Comparison of ENCODE assay signal across 19 cellular contexts in genomic region chr11:10444725-10445286, GRCh38. TPM values are rescaled to one million over a fixed set of nuclear protein-coding genes. Genes with fewer than 3 reads are reported as not detected.
DNase-seq lines count a peak whose midpoint lies in the region; ATAC-seq and TF ChIP-seq lines count a peak whose summit lies in the region.
"Had no signal": no experiment of that assay in that cellular context is flagged by ENCODE, and none has a peak within 500 bp of the region (broad histone marks: within the 10 kb centered on the region; RNA-seq: fewer than 3 reads in every experiment).

No MANE protein-coding gene starts in this region.

- H4K20me1 ChIP-seq in OCI-LY7 (ENCODE audit: insufficient read depth, low read length), result no peaks in the 10 kb centered on the region

- H2AFZ ChIP-seq in OCI-LY7 (ENCODE audit: low read length), result no peak overlapping the region; the same call in 1 of the 2 replicates
- H2AFZ ChIP-seq: GM23338 had no signal

- H3K9me3 ChIP-seq in CD4-positive, alpha-beta T cell (ENCODE audit: control insufficient read depth, low read length), result no peaks in the 10 kb centered on the region
- H3K9me3 ChIP-seq in OCI-LY7 (ENCODE audit: low read length), result no peaks in the 10 kb centered on the region
- no peaks in the 10 kb centered on the region for H3K9me3 ChIP-seq in left lung
- H3K9me3 ChIP-seq in testis, result no peaks in the 10 kb centered on the region
- H3K9me3 ChIP-seq: tibial artery had no signal

- H3K4me1 ChIP-seq in OCI-LY7 (ENCODE audit: insufficient read depth, low read length, poor library complexity, severe bottlenecking), result peaks cover 32% of the 10 kb centered on the region
- peaks cover 0 to 7% of the 10 kb centered on the region in 2 donors for H3K4me1 ChIP-seq in left lung
- no peaks in the 10 kb centered on the region for H3K4me1 ChIP-seq in testis

- H3K4me1 Mint-ChIP-seq in CD4-positive, alpha-beta T cell (ENCODE audit: low read depth), result peaks cover 49% of the 10 kb centered on the region

- BruUV-seq in OCI-LY7 (replicated peaks; lab: Mats Ljungman, UMichigan), result no TSS peak

- no peaks in the 10 kb centered on the region for H3K79me2 ChIP-seq in OCI-LY7 (ENCODE audit: insufficient read depth, low read depth, low read length)

- no peak overlapping the region for H3K27ac ChIP-seq in CD4-positive, alpha-beta T cell (ENCODE audit: low read depth, low read length)
- H3K27ac ChIP-seq in OCI-LY7 (ENCODE audit: low read depth, low read length, poor library complexity, severe bottlenecking), result no peak overlapping the region
- H3K27ac ChIP-seq in left lung, result peak overlapping the region in 1 of 2 donors; percentile 8
- no peak overlapping the region for H3K27ac ChIP-seq in testis
- H3K27ac ChIP-seq: tibial artery had no signal

- no peak overlapping the region for H3K4me2 ChIP-seq in OCI-LY7 (ENCODE audit: low read length)
- H3K4me2 ChIP-seq: GM23338 had no signal

- H3K36me3 ChIP-seq in OCI-LY7 (ENCODE audit: insufficient read depth, low read length) (no peaks in the 10 kb centered on the region), left lung (no peaks in the 10 kb centered on the region), testis (ENCODE audit: low read depth, missing control alignments) (no peaks in the 10 kb centered on the region)
- H3K36me3 ChIP-seq: tibial artery had no signal

- peak; percentile 31 for DNase-seq in NOMO-1 treated with DMSO at 0.1 percent for 48 hours (lab: John Stamatoyannopoulos, UW; ENCODE audit: unreplicated experiment)
- DNase-seq in NOMO-1 treated with dmso at 0.1 percent for 144 hours (lab: John Stamatoyannopoulos, UW; ENCODE audit: unreplicated experiment), result no peak
- no peak for DNase-seq in CD4-positive, alpha-beta T cell
- peak; percentile 14 for DNase-seq in OCI-LY7 (ENCODE audit: low spot score)
- DNase-seq in left lung, result no peak
- no peak for DNase-seq in testis
- DNase-seq: activated CD4-positive, CD25-positive, alpha-beta regulatory T cell treated with anti-CD3 and anti-CD28 coated beads, Interleukin-2, amount 50 U/mL, for 72 hours; activated naive CD8-positive, alpha-beta T cell treated with anti-CD3 and anti-CD28 coated beads, Interleukin-2, amount 10 ng/mL, durations not matched to agents 7 days and 5 days; cortex of kidney; DMS53; foreskin fibroblast; NCI-H1092 treated with DMSO at 0.1 percent for 48 hours; NCI-H2081 treated with DMSO at 0.1 percent for 48 hours; NCI-H510A had no signal

- H3K4me3 ChIP-seq in OCI-LY7 (ENCODE audit: low read depth, low read length, poor library complexity, severe bottlenecking) (no peak overlapping the region), left lung (no peak overlapping the region), testis (no peak overlapping the region)
- H3K4me3 ChIP-seq: GM23338, tibial artery had no signal

- POLR2A ChIA-PET in CD4-positive, alpha-beta T cell (lab: Charles Lee), result interaction anchor here (1.0 to 1.8 kb wide), 2 partner anchors 10 to 30 kb away, joined by 3 to 15 read pairs; partner anchors contain the start of gene AMPD3
- POLR2A ChIA-PET in OCI-LY7 (lab: Charles Lee), result interaction anchor here (0.6 to 8.8 kb wide), 2 partner anchors 10 to 33 kb away, joined by 4 to 97 read pairs; partner anchors contain the start of gene AMPD3

- H3K36me3 Mint-ChIP-seq in CD4-positive, alpha-beta T cell (ENCODE audit: low read depth), result peaks cover under 1% of the 10 kb centered on the region
- H3K36me3 Mint-ChIP-seq: activated naive CD8-positive, alpha-beta T cell treated with anti-CD3 and anti-CD28 coated beads, Interleukin-2, amount 10 ng/mL, durations not matched to agents 7 days and 5 days; brain had no signal

- peak overlapping the region; percentile 45 for H3K27ac Mint-ChIP-seq in CD4-positive, alpha-beta T cell
- H3K27ac Mint-ChIP-seq: activated naive CD8-positive, alpha-beta T cell treated with anti-CD3 and anti-CD28 coated beads, Interleukin-2, amount 10 ng/mL, durations not matched to agents 7 days and 5 days; brain; GM23338 had no signal

- intact Hi-C loops in CD4-positive, alpha-beta T cell (cut with DNase I, micrococcal nuclease), result no loop called here
- intact Hi-C loops in OCI-LY7 (cut with micrococcal nuclease; ENCODE audit: unreplicated experiment), result no loop called here
- intact Hi-C loops in left lung (cut with DNase I), result no loop called here
- intact Hi-C loops in testis (cut with DNase I; ENCODE audit: low total_unique reads), result no loop called here

- no peaks in the 10 kb centered on the region for H3K9me3 Mint-ChIP-seq in CD4-positive, alpha-beta T cell
- H3K9me3 Mint-ChIP-seq: activated naive CD8-positive, alpha-beta T cell treated with anti-CD3 and anti-CD28 coated beads, Interleukin-2, amount 10 ng/mL, durations not matched to agents 7 days and 5 days; GM23338 had no signal

- WGBS in testis, 2 donors, result 89 to 90% methylated on average over 4 of the region's 4 CpGs

- peak; percentile 74 for ATAC-seq in CD4-positive, alpha-beta T cell (ENCODE audit: poor library complexity)
- ATAC-seq in left lung (peak; percentile 53), GM18867 (IDR thresholded peaks at IDR 0.05; ENCODE audit: unreplicated experiment) (no peak), GM19023 (IDR thresholded peaks at IDR 0.05; ENCODE audit: unreplicated experiment) (no peak)
- ATAC-seq: GM23338 had no signal

- no peak for TF ChIP-seq POLR2A in testis (IDR thresholded peaks at IDR 0.05)

- no peak for TF ChIP-seq CTCF in CD4-positive, alpha-beta T cell (IDR thresholded peaks at IDR 0.05)
- TF ChIP-seq CTCF in OCI-LY7 (conservative IDR thresholded peaks at IDR 0.05; ENCODE audit: low read length), result no peak
- no peak for TF ChIP-seq CTCF in left lung (IDR thresholded peaks at IDR 0.05)
- no peak for TF ChIP-seq CTCF in testis (IDR thresholded peaks at IDR 0.05)

- CTCF ChIA-PET in CD4-positive, alpha-beta T cell (lab: Charles Lee), result interaction anchor here (0.9 kb wide), 1 partner anchor 14 kb away, joined by 3 read pairs; no protein-coding TSS in a partner anchor
- CTCF ChIA-PET in OCI-LY7 (lab: Charles Lee; ENCODE audit: unreplicated experiment), result no interaction called here

- no peaks in the 10 kb centered on the region for H3K27me3 ChIP-seq in CD4-positive, alpha-beta T cell (ENCODE audit: control insufficient read depth, insufficient read depth, low read length)
- H3K27me3 ChIP-seq in left lung, result no peaks in the 10 kb centered on the region
- H3K27me3 ChIP-seq in testis, result no peaks in the 10 kb centered on the region

- no peaks in the 10 kb centered on the region for H3K9me2 ChIP-seq in OCI-LY7 (ENCODE audit: insufficient read depth, low read length)

- H3K27me3 Mint-ChIP-seq in CD4-positive, alpha-beta T cell, result no peaks in the 10 kb centered on the region

- no peak overlapping the region for H3K4me3 Mint-ChIP-seq in CD4-positive, alpha-beta T cell
- H3K4me3 Mint-ChIP-seq: activated naive CD8-positive, alpha-beta T cell treated with anti-CD3 and anti-CD28 coated beads, Interleukin-2, amount 10 ng/mL, durations not matched to agents 7 days and 5 days; brain; GM23338 had no signal

RNA-seq across cellular contexts. Expression of gene AMPD3, which starts 10.3 kb away (rescaled TPM):
- total RNA-seq in CD4-positive, alpha-beta T cell, result 10 to 100 TPM; 13.2 to 14.1 TPM
- total RNA-seq in OCI-LY7 (2014; rRNA removed; shearing (Covaris generic)), result 9.4 and 13.5 TPM in 2 replicates
- total RNA-seq in OCI-LY7 (2022) (17.0 and 25.6 TPM in 2 replicates), left lung (10 to 100 TPM; 11.2 to 28.8 TPM), testis (10 to 100 TPM; 10.9 to 13.4 TPM)
- 5.5 TPM for polyA plus RNA-seq in testis (ENCODE audit: insufficient read depth, low read depth, low replicate concordance)

Comparison
In these comparisons a context has a peak if more than half of its experiments do, and no peak if none do; other contexts are left out.
1. DNase-seq: peak in NOMO-1 treated with DMSO at 0.1 percent for 48 hours (single experiment) and OCI-LY7 (single experiment); none in NOMO-1 treated with dmso at 0.1 percent for 144 hours (single experiment), CD4-positive, alpha-beta T cell (0 of 10), left lung (0 of 2) and testis (single experiment).
2. ATAC-seq: peak in CD4-positive, alpha-beta T cell (single experiment) and left lung (single experiment); none in GM18867 (single experiment) and GM19023 (single experiment).